Comparison of ENCODE assay signal across 9 cellular contexts in the genomic region with DNA sequence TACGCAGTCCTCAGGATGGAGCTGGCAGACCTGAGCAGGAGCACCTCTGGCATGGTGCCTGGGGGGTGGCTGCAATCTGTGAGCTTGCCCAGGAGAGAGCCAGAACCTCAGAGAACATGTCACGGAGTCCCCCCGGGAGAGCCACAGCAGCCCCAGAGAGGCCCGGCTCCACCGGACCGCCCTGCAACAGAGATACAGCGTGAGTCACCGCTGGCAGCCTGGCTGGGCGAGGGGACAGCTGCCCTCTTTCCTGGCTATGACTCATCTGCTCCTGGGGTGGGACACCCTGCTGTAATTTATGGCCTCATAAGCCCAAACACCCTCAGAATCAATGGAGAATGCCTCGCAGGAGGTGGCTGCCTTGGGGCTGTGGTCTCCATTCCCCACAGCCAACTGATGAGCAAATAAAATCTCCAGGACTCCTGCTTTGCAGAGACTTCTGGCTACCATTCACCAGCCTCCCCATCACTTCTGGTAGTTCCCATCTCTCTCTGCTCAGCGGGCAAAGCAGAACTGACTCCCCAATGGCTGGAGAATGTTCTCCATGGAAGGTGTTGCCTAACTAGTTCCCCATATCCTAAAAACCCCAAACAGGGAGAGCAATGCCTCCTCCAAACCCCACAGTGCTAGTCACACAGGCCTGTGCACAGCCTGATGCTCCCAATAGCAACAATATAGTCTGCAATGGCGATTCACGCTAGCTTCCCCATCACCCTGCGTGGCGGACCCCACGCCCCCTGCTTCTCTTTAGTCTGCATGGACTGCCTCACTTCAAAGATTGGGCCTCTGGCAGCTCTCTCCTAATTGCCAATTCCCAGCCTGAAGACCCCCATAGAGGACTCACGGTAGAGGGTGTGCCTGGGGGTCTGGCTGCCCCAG. TPM values are rescaled to one million over a fixed set of nuclear protein-coding genes. Genes with fewer than 3 reads are reported as not detected.
DNase-seq lines count a peak whose midpoint lies in the region; ATAC-seq and TF ChIP-seq lines count a peak whose summit lies in the region.
"Had no signal": no experiment of that assay in that cellular context is flagged by ENCODE, and none has a peak within 500 bp of the region (broad histone marks: within the 10 kb centered on the region; RNA-seq: fewer than 3 reads in every experiment).

No MANE protein-coding gene starts in this region.

- H3K27me3 Mint-ChIP-seq in activated CD8-positive, alpha-beta T cell treated with anti-CD3 and anti-CD28 coated beads, Interleukin-2, amount 10 ng/mL, durations not matched to agents 7 days and 5 days (ENCODE audit: low read depth): peaks cover 9% of the 10 kb centered on the region

- H3K4me1 Mint-ChIP-seq in activated CD8-positive, alpha-beta T cell treated with anti-CD3 and anti-CD28 coated beads, Interleukin-2, amount 10 ng/mL, durations not matched to agents 7 days and 5 days (ENCODE audit: low read depth): no peaks in the 10 kb centered on the region

- H3K9me3 ChIP-seq in SJSA1 (replicated peaks) (no peaks in the 10 kb centered on the region), gastrocnemius medialis (no peaks in the 10 kb centered on the region)
- H3K9me3 ChIP-seq: upper lobe of left lung had no signal

- in situ Hi-C loops in gastrocnemius medialis (cut with MboI; ENCODE audit: low sequenced_read_pairs in 4 of 4): no loop called here

- no peaks in the 10 kb centered on the region for H3K9me3 Mint-ChIP-seq in activated CD8-positive, alpha-beta T cell treated with anti-CD3 and anti-CD28 coated beads, Interleukin-2, amount 10 ng/mL, durations not matched to agents 7 days and 5 days (ENCODE audit: insufficient read depth)

- TF ChIP-seq POLR2A in gastrocnemius medialis (IDR thresholded peaks at IDR 0.05): no peak

- H3K27me3 ChIP-seq in SJSA1 (replicated peaks): no peaks in the 10 kb centered on the region
- no peaks in the 10 kb centered on the region for H3K27me3 ChIP-seq in gastrocnemius medialis
- H3K27me3 ChIP-seq: upper lobe of left lung had no signal

- no peaks in the 10 kb centered on the region for H3K36me3 Mint-ChIP-seq in activated CD8-positive, alpha-beta T cell treated with anti-CD3 and anti-CD28 coated beads, Interleukin-2, amount 10 ng/mL, durations not matched to agents 7 days and 5 days (ENCODE audit: low read depth)

- no peak overlapping the region for H3K4me3 ChIP-seq in SJSA1
- H3K4me3 ChIP-seq in gastrocnemius medialis: no peak overlapping the region
- H3K4me3 ChIP-seq: upper lobe of left lung had no signal

- no peak overlapping the region for H3K27ac Mint-ChIP-seq in activated CD8-positive, alpha-beta T cell treated with anti-CD3 and anti-CD28 coated beads, Interleukin-2, amount 10 ng/mL, durations not matched to agents 7 days and 5 days

- H3K27ac ChIP-seq in SJSA1: no peak overlapping the region
- H3K27ac ChIP-seq in gastrocnemius medialis: peak overlapping the region; percentile 70 to 80 (median 74)
- H3K27ac ChIP-seq: upper lobe of left lung had no signal

- intact Hi-C loops in gastrocnemius medialis (cut with DNase I; ENCODE audit: low total_unique reads): no loop called here

- CTCF ChIA-PET in activated CD8-positive, alpha-beta T cell treated with anti-CD3 and anti-CD28 coated beads, Interleukin-2, amount 10 ng/mL, durations not matched to agents 7 days and 5 days (lab: Charles Lee): interaction anchor here (1.0 to 2.8 kb wide), 5 partner anchors 17 to 254 kb away, joined by 3 to 13 read pairs (median 3); no protein-coding TSS in a partner anchor

- no peak for TF ChIP-seq CTCF in gastrocnemius medialis (IDR thresholded peaks at IDR 0.05 in 4 of 5, conservative IDR thresholded peaks at IDR 0.05 in 1 of 5)

- no peak overlapping the region for H3K4me3 Mint-ChIP-seq in activated CD8-positive, alpha-beta T cell treated with anti-CD3 and anti-CD28 coated beads, Interleukin-2, amount 10 ng/mL, durations not matched to agents 7 days and 5 days

- POLR2A ChIA-PET in activated CD8-positive, alpha-beta T cell treated with anti-CD3 and anti-CD28 coated beads, Interleukin-2, amount 10 ng/mL, durations not matched to agents 7 days and 5 days (lab: Charles Lee): no interaction called here

- ATAC-seq in gastrocnemius medialis (peak; percentile 56 to 59), HG02642 (IDR thresholded peaks at IDR 0.05; ENCODE audit: poor library complexity, unreplicated experiment) (no peak)
- no peak for ATAC-seq in activated CD8-positive, alpha-beta T cell treated with anti-CD3 and anti-CD28 coated beads, Interleukin-2, amount 10 ng/mL, durations not matched to agents 7 days and 5 days

- H3K4me1 ChIP-seq in SJSA1 (replicated peaks) (peaks cover 21% of the 10 kb centered on the region), gastrocnemius medialis (peaks cover 77 to 79% of the 10 kb centered on the region in 2 donors)

- peak; percentile 57 for DNase-seq in HCEC 1CT
- DNase-seq in SJSA1 (ENCODE audit: low read depth in 1 of 2, low spot score in 2 of 2): peak; percentile 83 to 92
- peak; percentile 87 for DNase-seq in glomerular visceral epithelial cell (ENCODE audit: extremely low spot score)
- DNase-seq in gastrocnemius medialis: peak; percentile 68 to 88
- no peak for DNase-seq in NCI-H1694 (lab: John Stamatoyannopoulos, UW)
- no peak for DNase-seq in cerebellar nuclear complex (lab: John Stamatoyannopoulos, UW)
- DNase-seq in activated CD8-positive, alpha-beta T cell treated with anti-CD3 and anti-CD28 coated beads, Interleukin-2, amount 10 ng/mL, durations not matched to agents 7 days and 5 days: no peak

- no peaks in the 10 kb centered on the region for H3K36me3 ChIP-seq in SJSA1
- no peaks in the 10 kb centered on the region for H3K36me3 ChIP-seq in gastrocnemius medialis
- H3K36me3 ChIP-seq: upper lobe of left lung had no signal

RNA-seq across cellular contexts. Expression of a gene that starts 21.6 kb away (rescaled TPM):
- not detected in 2 replicates for total RNA-seq in SJSA1 (2014; rRNA removed; shearing (Covaris generic))
- total RNA-seq in gastrocnemius medialis: 1 to 10 TPM in 1 of 4 donors, not detected in 3; 1.9 TPM
- total RNA-seq in activated CD8-positive, alpha-beta T cell treated with anti-CD3 and anti-CD28 coated beads, Interleukin-2, amount 10 ng/mL, durations not matched to agents 7 days and 5 days: under 1 TPM; 0.66 to 0.81 TPM

RNA-seq across cellular contexts. Expression of a gene that starts 51.6 kb away (rescaled TPM):
- 0.09 and 0.16 TPM in 2 replicates for total RNA-seq in SJSA1 (2014; rRNA removed; shearing (Covaris generic))
- 100 to 1,000 TPM in 1 of 4 donors, 10 to 100 TPM in 3; 13.7 to 120 (median 37.8) TPM for total RNA-seq in gastrocnemius medialis
- total RNA-seq in activated CD8-positive, alpha-beta T cell treated with anti-CD3 and anti-CD28 coated beads, Interleukin-2, amount 10 ng/mL, durations not matched to agents 7 days and 5 days: 10 to 100 TPM; 29.7 TPM

Comparison
In these comparisons a context has a peak if more than half of its experiments do, and no peak if none do; other contexts are left out.
1. DNase-seq: peak in HCEC 1CT (single experiment), SJSA1 (2 of 2), glomerular visceral epithelial cell (single experiment) and gastrocnemius medialis (2 of 2); none in NCI-H1694 (single experiment), cerebellar nuclear complex (0 of 2) and activated CD8-positive, alpha-beta T cell treated with anti-CD3 and anti-CD28 coated beads, Interleukin-2, amount 10 ng/mL, durations not matched to agents 7 days and 5 days (single experiment).
2. ATAC-seq: peak in gastrocnemius medialis (2 of 2); none in HG02642 (single experiment) and activated CD8-positive, alpha-beta T cell treated with anti-CD3 and anti-CD28 coated beads, Interleukin-2, amount 10 ng/mL, durations not matched to agents 7 days and 5 days (single experiment).
3. RNA of a gene that starts 51.6 kb away (total RNA-seq): 13.7 to 120 TPM in gastrocnemius medialis and 29.7 TPM in activated CD8-positive, alpha-beta T cell treated with anti-CD3 and anti-CD28 coated beads, Interleukin-2, amount 10 ng/mL, durations not matched to agents 7 days and 5 days; 0.09 to 0.16 TPM in SJSA1; every median in the first group is over 10 times any median in the second.